In the genomic region with DNA sequence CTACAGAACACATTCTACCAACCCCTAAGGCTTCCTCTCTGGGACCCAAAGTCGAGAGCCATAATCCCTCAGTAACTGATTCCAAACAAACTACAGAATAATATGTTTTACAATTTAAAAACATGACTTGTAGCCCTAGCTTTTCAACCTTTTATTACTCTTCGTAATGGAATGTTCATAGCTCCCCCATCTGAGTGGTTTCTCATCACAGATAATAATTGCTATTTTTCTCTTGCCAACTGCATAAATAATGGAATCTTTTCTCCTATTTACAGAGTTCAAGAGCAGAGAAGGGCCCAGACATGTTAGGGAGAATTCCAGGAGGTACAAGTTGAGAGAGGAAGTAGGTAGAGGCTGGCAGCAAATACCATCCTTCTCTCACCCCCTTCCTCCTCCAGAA, we compare ENCODE assay signal across 15 cellular contexts.
"Had no signal": no experiment of that assay in that cellular context is flagged by ENCODE, and none has a peak within 500 bp of the region (broad histone marks: within the 10 kb centered on the region; RNA-seq: fewer than 3 reads in every experiment).

No MANE protein-coding gene starts in this region.

- H3K4me3 Mint-ChIP-seq: activated CD8-positive, alpha-beta memory T cell treated with anti-CD3 and anti-CD28 coated beads, Interleukin-2, amount 10 ng/mL, durations not matched to agents 7 days and 5 days; activated naive CD8-positive, alpha-beta T cell treated with anti-CD3 and anti-CD28 coated beads for 36 hours; endodermal cell; neural crest cell; stimulated activated memory B cell treated with anti-CD40 and anti-IgM and Interleukin-4, amounts not matched to agents 10 μg/mL and 1 μg/mL and 100 μg/mL, for 72 hours had no signal

- H3K4me1 Mint-ChIP-seq: activated CD8-positive, alpha-beta memory T cell treated with anti-CD3 and anti-CD28 coated beads, Interleukin-2, amount 10 ng/mL, durations not matched to agents 7 days and 5 days; activated naive CD8-positive, alpha-beta T cell treated with anti-CD3 and anti-CD28 coated beads for 36 hours; endodermal cell; neural crest cell; stimulated activated memory B cell treated with anti-CD40 and anti-IgM and Interleukin-4, amounts not matched to agents 10 μg/mL and 1 μg/mL and 100 μg/mL, for 72 hours had no signal

- H3K36me3 Mint-ChIP-seq: activated CD8-positive, alpha-beta memory T cell treated with anti-CD3 and anti-CD28 coated beads, Interleukin-2, amount 10 ng/mL, durations not matched to agents 7 days and 5 days; activated naive CD8-positive, alpha-beta T cell treated with anti-CD3 and anti-CD28 coated beads for 36 hours; stimulated activated memory B cell treated with anti-CD40 and anti-IgM and Interleukin-4, amounts not matched to agents 10 μg/mL and 1 μg/mL and 100 μg/mL, for 72 hours had no signal

- H2AFZ ChIP-seq: parathyroid adenoma had no signal

- H3K4me1 ChIP-seq: ascending aorta, esophagus squamous epithelium, parathyroid adenoma had no signal

- DNase-seq: activated CD4-positive, alpha-beta T cell treated with anti-CD3 and anti-CD28 coated beads, Interleukin-2, amount 50 U/mL, for 4 hours; activated CD8-positive, alpha-beta memory T cell treated with anti-CD3 and anti-CD28 coated beads, Interleukin-2, amount 10 ng/mL, durations not matched to agents 7 days and 5 days; activated gamma-delta T cell; activated naive CD8-positive, alpha-beta T cell treated with anti-CD3 and anti-CD28 coated beads for 36 hours; activated T-cell treated with anti-CD3 and anti-CD28 coated beads, Interleukin-2, amount 50 U/mL, for 48 hours; cerebellar nuclear complex; dermis blood vessel endothelial cell; endodermal cell; esophagus squamous epithelium; small intestine; tibial artery had no signal

- H3K27me3 Mint-ChIP-seq: activated naive CD8-positive, alpha-beta T cell treated with anti-CD3 and anti-CD28 coated beads for 36 hours; stimulated activated memory B cell treated with anti-CD40 and anti-IgM and Interleukin-4, amounts not matched to agents 10 μg/mL and 1 μg/mL and 100 μg/mL, for 72 hours had no signal

- H3K36me3 ChIP-seq: ascending aorta, esophagus squamous epithelium, tibial artery had no signal

- H3K4me3 ChIP-seq: ascending aorta, esophagus squamous epithelium, tibial artery had no signal

- H3K9me3 ChIP-seq: ascending aorta, esophagus squamous epithelium, tibial artery had no signal

- H3K27ac Mint-ChIP-seq: activated CD8-positive, alpha-beta memory T cell treated with anti-CD3 and anti-CD28 coated beads, Interleukin-2, amount 10 ng/mL, durations not matched to agents 7 days and 5 days; activated naive CD8-positive, alpha-beta T cell treated with anti-CD3 and anti-CD28 coated beads for 36 hours; endodermal cell; stimulated activated memory B cell treated with anti-CD40 and anti-IgM and Interleukin-4, amounts not matched to agents 10 μg/mL and 1 μg/mL and 100 μg/mL, for 72 hours had no signal

- H3K9ac ChIP-seq: parathyroid adenoma had no signal

- H3K27ac ChIP-seq: ascending aorta, esophagus squamous epithelium, parathyroid adenoma, tibial artery had no signal

- H3K79me2 ChIP-seq: parathyroid adenoma had no signal

- H3K9me3 Mint-ChIP-seq: activated naive CD8-positive, alpha-beta T cell treated with anti-CD3 and anti-CD28 coated beads for 36 hours; endodermal cell; neural crest cell had no signal

- H3K27me3 ChIP-seq: ascending aorta, esophagus squamous epithelium, tibial artery had no signal

- ATAC-seq: activated CD8-positive, alpha-beta memory T cell treated with anti-CD3 and anti-CD28 coated beads, Interleukin-2, amount 10 ng/mL, durations not matched to agents 7 days and 5 days; stimulated activated memory B cell treated with anti-CD40 and anti-IgM and Interleukin-4, amounts not matched to agents 10 μg/mL and 1 μg/mL and 100 μg/mL, for 72 hours had no signal
